Comparison of ENCODE assay signal across 24 cellular contexts in the genomic region with DNA sequence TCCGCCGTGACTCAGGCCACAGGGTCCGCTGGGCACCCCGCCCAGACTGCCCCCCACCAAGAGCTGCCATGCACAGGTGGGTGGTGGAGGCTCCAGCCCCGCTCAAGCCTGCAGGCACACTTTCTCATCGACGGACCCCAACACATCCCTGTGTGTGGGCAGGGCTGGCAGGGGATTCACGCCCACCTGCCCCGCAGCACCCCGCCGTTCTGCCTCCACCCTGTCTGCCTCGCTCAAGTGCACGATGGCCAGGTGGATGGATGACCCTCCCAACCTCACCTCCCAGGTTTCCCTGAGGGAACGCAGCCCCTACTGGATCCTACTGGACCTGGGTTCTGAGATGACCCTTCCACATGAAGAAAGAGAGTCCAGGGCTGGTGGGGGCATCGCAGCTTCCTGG. TPM values are rescaled to one million over a fixed set of nuclear protein-coding genes. Genes with fewer than 3 reads are reported as not detected.
DNase-seq lines count a peak whose midpoint lies in the region; ATAC-seq and TF ChIP-seq lines count a peak whose summit lies in the region.
"Had no signal": no experiment of that assay in that cellular context is flagged by ENCODE, and none has a peak within 500 bp of the region (broad histone marks: within the 10 kb centered on the region; RNA-seq: fewer than 3 reads in every experiment).

No MANE protein-coding gene starts in this region.

- peaks cover 6% of the 10 kb centered on the region for H3K9me3 Mint-ChIP-seq in glutamatergic neuron (ENCODE audit: unreplicated experiment)
- no peaks in the 10 kb centered on the region for H3K9me3 Mint-ChIP-seq in activated CD4-positive, alpha-beta memory T cell treated with anti-CD3 and anti-CD28 coated beads for 36 hours
- H3K9me3 Mint-ChIP-seq: CD4-positive, alpha-beta memory T cell had no signal

- H3K9ac ChIP-seq in BLaER1, result no peak overlapping the region
- H3K9ac ChIP-seq in PC-3 (ENCODE audit: low read length), result no peak overlapping the region

- no peak overlapping the region for H3K4me3 Mint-ChIP-seq in glutamatergic neuron (ENCODE audit: unreplicated experiment)
- H3K4me3 Mint-ChIP-seq in activated CD4-positive, alpha-beta memory T cell treated with anti-CD3 and anti-CD28 coated beads for 36 hours, result no peak overlapping the region
- H3K4me3 Mint-ChIP-seq: CD4-positive, alpha-beta memory T cell had no signal

- DNase-seq in glutamatergic neuron (no peak), spleen (peak; percentile 43), PC-3 (no peak), amniotic stem cell (lab: John Stamatoyannopoulos, UW) (no peak)
- no peak for DNase-seq in activated CD4-positive, alpha-beta memory T cell treated with anti-CD3 and anti-CD28 coated beads for 36 hours
- DNase-seq: Caco-2; CD4-positive, alpha-beta memory T cell; DMS 273 treated with DMSO at 0.1 percent for 48 hours; DND-41; MG63; NCI-H1694 treated with DMSO at 0.1 percent for 48 hours; NCI-H2081 treated with DMSO at 0.1 percent for 48 hours had no signal

- no peak overlapping the region for H3K4me3 ChIP-seq in BLaER1
- H3K4me3 ChIP-seq in HEK293 (ENCODE audit: low read depth, low read length), result no peak overlapping the region
- no peak overlapping the region for H3K4me3 ChIP-seq in spleen
- no peak overlapping the region for H3K4me3 ChIP-seq in PC-3 (ENCODE audit: low read length)
- H3K4me3 ChIP-seq: A549, GM12878, K562, MG63, Peyer's patch, SJSA1 had no signal

- peaks cover 4% of the 10 kb centered on the region for H3K27me3 Mint-ChIP-seq in glutamatergic neuron (ENCODE audit: unreplicated experiment)
- peaks cover 4% of the 10 kb centered on the region for H3K27me3 Mint-ChIP-seq in activated CD4-positive, alpha-beta memory T cell treated with anti-CD3 and anti-CD28 coated beads for 36 hours

- H3K27me3 ChIP-seq in BLaER1 (no peaks in the 10 kb centered on the region), spleen (replicated peaks in 1 of 7) (peaks cover 0 to 76% (median 7%) of the 10 kb centered on the region in 7 donors), PC-3 (ENCODE audit: low read length) (0 out of 2 replicates have a peak, but pooled peaks cover 9% of the 10 kb centered on the region)
- H3K27me3 ChIP-seq: MG63, Peyer's patch had no signal

- TF ChIP-seq CTCF in HEK293 (tag by site-specific recombination; IDR thresholded peaks at IDR 0.05) (no peak), glutamatergic neuron (IDR thresholded peaks at IDR 0.05; ENCODE audit: partially characterized antibody, unreplicated experiment) (no peak), spleen (IDR thresholded peaks at IDR 0.05 in 8 of 11, conservative IDR thresholded peaks at IDR 0.05 in 3 of 11) (no peak), PC-3 (conservative IDR thresholded peaks at IDR 0.05; ENCODE audit: low read depth, low read length) (no peak)

- intact Hi-C loops in spleen (cut with DNase I; ENCODE audit: low total_unique reads), result no loop called here
- intact Hi-C loops in PC-3 (cut with micrococcal nuclease), result no loop called here
- intact Hi-C loops in activated CD4-positive, alpha-beta memory T cell treated with anti-CD3 and anti-CD28 coated beads for 36 hours (cut with micrococcal nuclease), result no loop called here

- no peak overlapping the region for H2AFZ ChIP-seq in PC-3 (ENCODE audit: low read length)

- H3F3A ChIP-seq in PC-3 (ENCODE audit: low read length, unreplicated experiment), result no peaks in the 10 kb centered on the region

- no peak for ATAC-seq in PC-3
- ATAC-seq: A549, GM12878, HepG2, K562 had no signal

- H3K9me3 ChIP-seq in BLaER1 (no peaks in the 10 kb centered on the region), HEK293 (ENCODE audit: control insufficient read depth, insufficient read depth, low read depth, low read length) (no peaks in the 10 kb centered on the region), spleen (no peaks in the 10 kb centered on the region), PC-3 (ENCODE audit: low read length) (no peaks in the 10 kb centered on the region)
- H3K9me3 ChIP-seq: A549, Caco-2, MG63, Peyer's patch, SJSA1 had no signal

- POLR2A ChIA-PET in HEK293 (lab: Yijun Ruan, JAX) (no interaction called here), PC-3 (lab: Charles Lee; ENCODE audit: unreplicated experiment) (no interaction called here)
- POLR2A ChIA-PET in activated CD4-positive, alpha-beta memory T cell treated with anti-CD3 and anti-CD28 coated beads for 36 hours (lab: Charles Lee), result no interaction called here

- H3K36me3 ChIP-seq in BLaER1 (no peaks in the 10 kb centered on the region), HEK293 (ENCODE audit: control insufficient read depth in 2 of 2, insufficient read depth in 1 of 2, low read length in 2 of 2) (no peaks in the 10 kb centered on the region), spleen (no peaks in the 10 kb centered on the region), PC-3 (ENCODE audit: low read depth, low read length) (no peaks in the 10 kb centered on the region)
- H3K36me3 ChIP-seq: MG63, Peyer's patch, SJSA1 had no signal

- no peaks in the 10 kb centered on the region for H3K79me2 ChIP-seq in PC-3 (ENCODE audit: low read length)

- H3K27ac ChIP-seq in BLaER1 (no peak overlapping the region), HEK293 (ENCODE audit: extremely low read depth, low read depth, low read length) (no peak overlapping the region), spleen (no peak overlapping the region), PC-3 (ENCODE audit: low read length) (no peak overlapping the region)
- H3K27ac ChIP-seq: A549, HL-60, Peyer's patch, SJSA1 had no signal

- H3K9me2 ChIP-seq in PC-3 (replicated peaks; ENCODE audit: low read length), result no peaks in the 10 kb centered on the region

- no peak for TF ChIP-seq POLR2A in spleen (IDR thresholded peaks at IDR 0.05)

- BruUV-seq in PC-3 (replicated peaks; lab: Mats Ljungman, UMichigan), result no TSS peak

- no peaks in the 10 kb centered on the region for H4K20me1 ChIP-seq in BLaER1
- no peaks in the 10 kb centered on the region for H4K20me1 ChIP-seq in PC-3 (ENCODE audit: low read length)

- H3K4me2 ChIP-seq in BLaER1, result peak overlapping the region; percentile 20; the same call in 1 of the 2 replicates
- no peak overlapping the region for H3K4me2 ChIP-seq in PC-3 (ENCODE audit: low read length)
- H3K4me2 ChIP-seq: A549 had no signal

- CTCF ChIA-PET in HEK293 (lab: Yijun Ruan, JAX) (no interaction called here), PC-3 (lab: Charles Lee) (no interaction called here)
- CTCF ChIA-PET in activated CD4-positive, alpha-beta memory T cell treated with anti-CD3 and anti-CD28 coated beads for 36 hours (lab: Charles Lee), result no interaction called here

- H3K4me1 Mint-ChIP-seq in glutamatergic neuron (ENCODE audit: low read depth, unreplicated experiment), result peaks cover 23% of the 10 kb centered on the region
- H3K4me1 Mint-ChIP-seq in activated CD4-positive, alpha-beta memory T cell treated with anti-CD3 and anti-CD28 coated beads for 36 hours (ENCODE audit: low read depth), result no peaks in the 10 kb centered on the region
- H3K4me1 Mint-ChIP-seq: CD4-positive, alpha-beta memory T cell had no signal

- H3K4me1 ChIP-seq in BLaER1 (peaks cover 22% of the 10 kb centered on the region), HEK293 (ENCODE audit: control insufficient read depth, insufficient read depth, low read length) (no peaks in the 10 kb centered on the region), spleen (peaks cover 0 to 8% (median 0%) of the 10 kb centered on the region in 6 donors), PC-3 (ENCODE audit: insufficient read depth, low read length) (no peaks in the 10 kb centered on the region)
- H3K4me1 ChIP-seq: A549, Caco-2, SJSA1 had no signal

- no peaks in the 10 kb centered on the region for H3K36me3 Mint-ChIP-seq in glutamatergic neuron (ENCODE audit: unreplicated experiment)
- H3K36me3 Mint-ChIP-seq in activated CD4-positive, alpha-beta memory T cell treated with anti-CD3 and anti-CD28 coated beads for 36 hours, result no peaks in the 10 kb centered on the region
- H3K36me3 Mint-ChIP-seq: CD4-positive, alpha-beta memory T cell had no signal

- 86 to 92% (median 88%) methylated on average over 13 to 15 of the region's 15 CpGs for WGBS in spleen, 5 donors

- peak overlapping the region; percentile 95 for H3K27ac Mint-ChIP-seq in glutamatergic neuron (ENCODE audit: unreplicated experiment)
- no peak overlapping the region for H3K27ac Mint-ChIP-seq in activated CD4-positive, alpha-beta memory T cell treated with anti-CD3 and anti-CD28 coated beads for 36 hours
- H3K27ac Mint-ChIP-seq: CD4-positive, alpha-beta memory T cell had no signal

TF ChIP-seq in HEK293, 187 proteins besides CTCF, POLR2A, EP300 and RAD21:
- TF ChIP-seq GLI4 (tag by site-specific recombination; IDR thresholded peaks at IDR 0.05) (no peak), GLIS2 (tag by site-specific recombination; IDR thresholded peaks at IDR 0.05) (peak; percentile 20; the same call in 1 of the 2 replicates)

RNA-seq across cellular contexts. Expression of a gene that starts 26.1 kb away (rescaled TPM):
- total RNA-seq in glutamatergic neuron (ENCODE audit: unreplicated experiment) (not detected), spleen (100 to 1,000 TPM in 3 of 7 donors, 10 to 100 TPM in 4; 33.1 to 209 (median 77.5) TPM), PC-3 (2014; rRNA removed) (not detected in 2 replicates)
- polyA plus RNA-seq in spleen, result 10 to 100 TPM in 2 of 3 donors, 1 to 10 TPM in 1; 5.2 to 30.0 (median 21.9) TPM
- not detected for total RNA-seq in activated CD4-positive, alpha-beta memory T cell treated with anti-CD3 and anti-CD28 coated beads for 36 hours
- total RNA-seq: Caco-2, HepG2, HT-29, K562, LHCN-M2, SJSA1 had no signal
- polyA plus RNA-seq: A549, BJ, GM12878, HepG2, K562 had no signal

Comparison
In these comparisons a context has a peak if more than half of its experiments do, and no peak if none do; other contexts are left out.
1. RNA of a gene that starts 26.1 kb away (total RNA-seq): 33.1 to 209 TPM in spleen; not detected in glutamatergic neuron (single experiment), not detected in PC-3 and not detected in activated CD4-positive, alpha-beta memory T cell treated with anti-CD3 and anti-CD28 coated beads for 36 hours; every median in the first group is over 10 times any median in the second.